Comparison of ENCODE assay signal across 26 cellular contexts in the genomic region with DNA sequence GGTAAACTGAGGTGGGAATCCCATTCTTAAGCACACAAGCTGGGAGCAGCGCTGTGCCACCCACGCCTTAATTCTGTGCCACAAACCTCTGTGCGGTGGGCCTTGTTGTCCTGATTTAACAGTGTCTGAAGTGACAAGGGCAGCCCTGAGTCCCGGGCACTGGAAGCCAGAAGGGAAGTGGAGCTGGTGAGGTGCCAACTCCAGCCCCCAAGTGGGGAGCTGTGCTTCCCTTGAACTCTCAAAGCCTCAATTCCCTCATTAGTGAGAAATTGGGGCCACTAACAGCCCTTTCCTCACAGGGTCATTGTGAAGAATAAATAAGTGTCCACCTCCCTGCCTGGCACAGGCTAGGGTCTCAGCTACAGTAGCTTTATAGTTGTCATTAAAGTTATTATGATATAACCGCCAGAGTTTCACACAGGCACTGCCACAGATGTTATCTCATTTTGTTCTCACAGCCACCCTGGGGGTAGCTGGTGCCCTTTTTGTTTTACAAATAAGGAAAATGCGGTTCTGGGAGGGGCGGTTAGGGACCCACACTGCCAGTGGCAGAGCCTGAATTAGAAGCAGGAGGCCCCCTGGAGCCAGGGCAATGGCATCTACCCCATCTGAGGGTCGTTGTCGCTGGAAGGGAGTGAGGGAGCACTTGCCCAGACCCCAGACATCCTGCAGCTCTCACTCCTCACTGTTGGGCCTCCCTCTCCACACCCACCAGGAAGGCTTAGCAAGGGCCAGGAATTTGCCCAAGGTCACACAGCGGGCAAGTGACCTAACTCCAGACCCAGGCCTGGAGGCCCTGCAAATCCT. TPM values are rescaled to one million over a fixed set of nuclear protein-coding genes. Genes with fewer than 3 reads are reported as not detected.
A peak's percentile ranks its signal among the peaks of the same experiment; 100 is the strongest.
DNase-seq lines count a peak whose midpoint lies in the region; ATAC-seq and TF ChIP-seq lines count a peak whose summit lies in the region.
"Had no signal": no experiment of that assay in that cellular context is flagged by ENCODE, and none has a peak within 500 bp of the region (broad histone marks: within the 10 kb centered on the region; RNA-seq: fewer than 3 reads in every experiment).

No MANE protein-coding gene starts in this region.

- H3K4me3 ChIP-seq in GM23338 (no peak overlapping the region), Loucy (ENCODE audit: low read length, poor library complexity, severe bottlenecking) (peak overlapping the region; percentile 63), neuronal stem cell (ENCODE audit: low read length in 2 of 2) (no peak overlapping the region)
- H3K4me3 ChIP-seq: tibial nerve had no signal

- H2BK120ac ChIP-seq in neuronal stem cell (ENCODE audit: low read depth, low read length), result no peak overlapping the region

- H3K79me1 ChIP-seq in neuronal stem cell (ENCODE audit: low read depth, low read length), result no peaks in the 10 kb centered on the region

- H3K9ac ChIP-seq in Loucy (ENCODE audit: low read depth, low read length, poor library complexity, severe bottlenecking) (peak overlapping the region; percentile 62), neuronal stem cell (ENCODE audit: low read depth, low read length, poor library complexity) (no peak overlapping the region)

- H4K20me1 ChIP-seq in GM23338 (replicated peaks; ENCODE audit: insufficient read depth) (peaks cover 11% of the 10 kb centered on the region; the same call in 1 of the 2 replicates), Loucy (ENCODE audit: insufficient read depth, low read length, poor library complexity, severe bottlenecking) (no peaks in the 10 kb centered on the region)

- no peak overlapping the region for H3K27ac Mint-ChIP-seq in GM23338
- peak overlapping the region; percentile 81 for H3K27ac Mint-ChIP-seq in glutamatergic neuron (ENCODE audit: unreplicated experiment)
- H3K27ac Mint-ChIP-seq: activated CD8-positive, alpha-beta T cell treated with anti-CD3 and anti-CD28 coated beads for 36 hours; activated naive CD8-positive, alpha-beta T cell treated with anti-CD3 and anti-CD28 coated beads for 36 hours; CD4-positive, alpha-beta T cell; T-cell had no signal

- WGBS in neuronal stem cell (ENCODE audit: extremely low coverage in 2 of 2, insufficient read length in 2 of 2, insufficient replicate concordance in 1 of 2), 2 donors, result no CpG with 5 or more reads among the region's 10 CpGs

- H3K4ac ChIP-seq in neuronal stem cell (ENCODE audit: low read length), result no peak overlapping the region

- H3K36me3 Mint-ChIP-seq in GM23338 (ENCODE audit: low read depth), result no peaks in the 10 kb centered on the region; the same call in 2 of the 3 replicates
- H3K36me3 Mint-ChIP-seq in glutamatergic neuron (ENCODE audit: unreplicated experiment), result peaks cover 6% of the 10 kb centered on the region
- H3K36me3 Mint-ChIP-seq: activated naive CD8-positive, alpha-beta T cell treated with anti-CD3 and anti-CD28 coated beads for 36 hours; T-cell had no signal

- DNase-seq in GM23338 (ENCODE audit: low spot score), result peak; percentile 80
- DNase-seq in glutamatergic neuron, result no peak
- no peak for DNase-seq in neuronal stem cell (ENCODE audit: low spot score)
- no peak for DNase-seq in SW480 (ENCODE audit: low spot score)
- no peak for DNase-seq in AML-193 (lab: John Stamatoyannopoulos, UW)
- DNase-seq: activated CD4-positive, CD25-positive, alpha-beta regulatory T cell treated with anti-CD3 and anti-CD28 coated beads, Interleukin-2, amount 50 U/mL, for 72 hours; activated CD8-positive, alpha-beta T cell treated with anti-CD3 and anti-CD28 coated beads for 36 hours; activated effector memory CD4-positive, alpha-beta T cell treated with Interleukin-2 at 50 U/mL for 16 hours; activated naive CD8-positive, alpha-beta T cell treated with anti-CD3 and anti-CD28 coated beads for 36 hours; CD4-positive, alpha-beta T cell; central memory CD4-positive, alpha-beta T cell; Karpas-422; mesendoderm; NCI-H345; NK-92 treated with Interleukin-12 subunit alpha and Interleukin-12 subunit beta, amount 100 ng/mL, for 24 hours; SHP77 treated with DMSO at 0.1 percent for 48 hours; stimulated activated CD4-positive, alpha-beta T cell treated with anti-CD3 and anti-CD28 coated beads, Interleukin-4, amount 100 ng/mL, for 24 hours; T-cell had no signal

- ATAC-seq in GM23338 (peak; percentile 17), HG02970 (IDR thresholded peaks at IDR 0.05; ENCODE audit: low FRiP score, unreplicated experiment) (no peak)
- ATAC-seq: activated CD8-positive, alpha-beta T cell treated with anti-CD3 and anti-CD28 coated beads for 36 hours; Panc1; T-cell had no signal

- no peak overlapping the region for H3K14ac ChIP-seq in neuronal stem cell (ENCODE audit: low read length)

- H3K9me3 Mint-ChIP-seq in GM23338 (no peaks in the 10 kb centered on the region; the same call in 2 of the 3 replicates), glutamatergic neuron (ENCODE audit: unreplicated experiment) (peaks cover 23% of the 10 kb centered on the region)
- H3K9me3 Mint-ChIP-seq: activated CD8-positive, alpha-beta T cell treated with anti-CD3 and anti-CD28 coated beads for 36 hours; activated naive CD8-positive, alpha-beta T cell treated with anti-CD3 and anti-CD28 coated beads for 36 hours; CD4-positive, alpha-beta T cell; stimulated activated naive CD8-positive, alpha-beta T cell treated with anti-CD3 and anti-CD28 coated beads, Interleukin-15, Interleukin-2, amounts not matched to agents 100 ng/mL and 50 ng/mL, for 24 hours; T-cell had no signal

- peak overlapping the region; percentile 43 for H3K23ac ChIP-seq in neuronal stem cell (ENCODE audit: low read depth, low read length, poor library complexity)

- H3K4me1 Mint-ChIP-seq in GM23338 (peaks cover 22% of the 10 kb centered on the region), glutamatergic neuron (ENCODE audit: low read depth, unreplicated experiment) (peaks cover 27% of the 10 kb centered on the region)

- no peak overlapping the region for H3K18ac ChIP-seq in neuronal stem cell (ENCODE audit: low read length)

- no peak overlapping the region for H2AK5ac ChIP-seq in neuronal stem cell (ENCODE audit: low read depth, low read length)

- H3K4me1 ChIP-seq in GM23338 (ENCODE audit: insufficient read depth) (peaks cover 20% of the 10 kb centered on the region; the same call in 1 of the 2 replicates), Loucy (ENCODE audit: insufficient read depth, low read length, poor library complexity, severe bottlenecking) (peaks cover 25% of the 10 kb centered on the region), neuronal stem cell (ENCODE audit: control insufficient read depth in 2 of 2, insufficient read depth in 1 of 2, low read depth in 1 of 2, low read length in 2 of 2) (peaks cover 4 to 10% of the 10 kb centered on the region in 2 donors)

- H3K27me3 ChIP-seq in GM23338 (ENCODE audit: insufficient read depth) (peaks cover 100% of the 10 kb centered on the region), Loucy (ENCODE audit: insufficient read depth, low read length, poor library complexity, severe bottlenecking) (no peaks in the 10 kb centered on the region), neuronal stem cell (ENCODE audit: control insufficient read depth in 3 of 3, insufficient read depth in 3 of 3, low read depth in 1 of 3, low read length in 3 of 3) (peaks cover 51 to 81% (median 77%) of the 10 kb centered on the region in 3 experiments)

- H3F3A ChIP-seq in GM23338 (replicated peaks; ENCODE audit: low read depth), result no peaks in the 10 kb centered on the region
- H3F3A ChIP-seq in Loucy (ENCODE audit: low read depth), result no peaks in the 10 kb centered on the region

- H3K79me2 ChIP-seq in GM23338 (replicated peaks; ENCODE audit: insufficient read depth) (no peaks in the 10 kb centered on the region), Loucy (ENCODE audit: insufficient read depth, low read length) (no peaks in the 10 kb centered on the region)

- H2BK15ac ChIP-seq in neuronal stem cell (ENCODE audit: low read length), result no peak overlapping the region

- H2BK5ac ChIP-seq in neuronal stem cell (ENCODE audit: low read length), result no peak overlapping the region

- TF ChIP-seq CTCF in GM23338 (conservative IDR thresholded peaks at IDR 0.05; ENCODE audit: low read depth in 2 of 2), result peak in 1 of 2 experiments; percentile 17; a peak in 1 of 4 replicates
- TF ChIP-seq CTCF in Loucy (conservative IDR thresholded peaks at IDR 0.05; ENCODE audit: low read length), result peak; percentile 27; the same call in 1 of the 2 replicates
- TF ChIP-seq CTCF in glutamatergic neuron (IDR thresholded peaks at IDR 0.05; ENCODE audit: partially characterized antibody, unreplicated experiment), result no peak

- H2BK12ac ChIP-seq in neuronal stem cell (ENCODE audit: low read length), result no peak overlapping the region

- H4K91ac ChIP-seq in neuronal stem cell (ENCODE audit: low read depth, low read length, poor library complexity), result no peak overlapping the region

- H3K9me3 ChIP-seq in Loucy (ENCODE audit: insufficient read depth, low read depth, low read length) (no peaks in the 10 kb centered on the region), neuronal stem cell (replicated peaks in 1 of 2; ENCODE audit: control insufficient read depth in 2 of 2, insufficient read depth in 1 of 2, low read depth in 1 of 2, low read length in 2 of 2) (peaks cover 0 to 2% of the 10 kb centered on the region in 2 donors)
- H3K9me3 ChIP-seq: tibial nerve had no signal

- no peak overlapping the region for H2AFZ ChIP-seq in GM23338
- H2AFZ ChIP-seq in Loucy (ENCODE audit: low read length), result peak overlapping the region; percentile 36; the same call in 1 of the 2 replicates
- H2AFZ ChIP-seq in neuronal stem cell (ENCODE audit: low read length), result no peak overlapping the region

- H3K36me3 ChIP-seq in GM23338 (ENCODE audit: insufficient read depth), result no peaks in the 10 kb centered on the region
- no peaks in the 10 kb centered on the region for H3K36me3 ChIP-seq in Loucy (ENCODE audit: insufficient read depth, low read length)
- no peaks in the 10 kb centered on the region for H3K36me3 ChIP-seq in neuronal stem cell (replicated peaks in 1 of 2; ENCODE audit: control insufficient read depth in 2 of 2, insufficient read depth in 2 of 2, low read length in 2 of 2)
- H3K36me3 ChIP-seq: tibial nerve had no signal

- no peak overlapping the region for H3K27ac ChIP-seq in GM23338 (ENCODE audit: low read depth)
- no peak overlapping the region for H3K27ac ChIP-seq in neuronal stem cell (replicated peaks; ENCODE audit: low read length)
- H3K27ac ChIP-seq: tibial nerve had no signal

- H3K27me3 Mint-ChIP-seq in GM23338 (ENCODE audit: insufficient read depth, low read depth, poor library complexity) (peaks cover 96% of the 10 kb centered on the region), glutamatergic neuron (ENCODE audit: unreplicated experiment) (peaks cover 30% of the 10 kb centered on the region)

- H3K4me3 Mint-ChIP-seq in GM23338, result no peak overlapping the region
- H3K4me3 Mint-ChIP-seq in glutamatergic neuron (ENCODE audit: unreplicated experiment), result peak overlapping the region; percentile 95
- H3K4me3 Mint-ChIP-seq: activated CD8-positive, alpha-beta T cell treated with anti-CD3 and anti-CD28 coated beads for 36 hours; activated naive CD8-positive, alpha-beta T cell treated with anti-CD3 and anti-CD28 coated beads for 36 hours; CD4-positive, alpha-beta T cell; stimulated activated naive CD8-positive, alpha-beta T cell treated with anti-CD3 and anti-CD28 coated beads, Interleukin-15, Interleukin-2, amounts not matched to agents 100 ng/mL and 50 ng/mL, for 24 hours had no signal

- H3K9me2 ChIP-seq in GM23338 (ENCODE audit: insufficient read depth), result no peaks in the 10 kb centered on the region
- no peaks in the 10 kb centered on the region for H3K9me2 ChIP-seq in Loucy (replicated peaks; ENCODE audit: low read depth, low read length)

- H4K8ac ChIP-seq in neuronal stem cell (ENCODE audit: low read depth, low read length), result no peak overlapping the region

- no peak overlapping the region; the same call in 1 of the 2 replicates for H3K4me2 ChIP-seq in GM23338
- peak overlapping the region; percentile 72 for H3K4me2 ChIP-seq in Loucy (ENCODE audit: low read depth, low read length, poor library complexity, severe bottlenecking)
- no peak overlapping the region for H3K4me2 ChIP-seq in neuronal stem cell (ENCODE audit: insufficient read depth, low read length, poor library complexity, severe bottlenecking)

RNA-seq across cellular contexts. Expression of gene TLX3, which starts 2.1 kb away (rescaled TPM):
- total RNA-seq in GM23338 (2014; rRNA removed; shearing (Covaris generic)), result 0.83 TPM in 1 of 2 replicates, not detected in the other
- not detected in 2 replicates for polyA plus RNA-seq in GM23338 (2016; fragmentation: Nextera tagmentation; extraction: Ambion mirVana)
- total RNA-seq in glutamatergic neuron (ENCODE audit: unreplicated experiment), result 161 TPM
- not detected for polyA plus RNA-seq in neuronal stem cell (2013, experiment 1 of 2)
- not detected for polyA plus RNA-seq in neuronal stem cell (2013, experiment 2 of 2)
- total RNA-seq: activated CD8-positive, alpha-beta T cell treated with anti-CD3 and anti-CD28 coated beads for 36 hours; activated naive CD8-positive, alpha-beta T cell treated with anti-CD3 and anti-CD28 coated beads for 36 hours; astrocyte; CD4-positive, alpha-beta T cell; dermis microvascular lymphatic vessel endothelial cell; osteoblast; T-cell; tibial nerve had no signal

Comparison
In these comparisons a context has a peak if more than half of its experiments do, and no peak if none do; other contexts are left out.
1. RNA of gene TLX3, which starts 2.1 kb away (total RNA-seq): 161 TPM in glutamatergic neuron (single experiment); 0.83 TPM in GM23338; every median in the first group is over 10 times any median in the second.